1 cellular context compared by ENCODE assay signal in the genomic region with DNA sequence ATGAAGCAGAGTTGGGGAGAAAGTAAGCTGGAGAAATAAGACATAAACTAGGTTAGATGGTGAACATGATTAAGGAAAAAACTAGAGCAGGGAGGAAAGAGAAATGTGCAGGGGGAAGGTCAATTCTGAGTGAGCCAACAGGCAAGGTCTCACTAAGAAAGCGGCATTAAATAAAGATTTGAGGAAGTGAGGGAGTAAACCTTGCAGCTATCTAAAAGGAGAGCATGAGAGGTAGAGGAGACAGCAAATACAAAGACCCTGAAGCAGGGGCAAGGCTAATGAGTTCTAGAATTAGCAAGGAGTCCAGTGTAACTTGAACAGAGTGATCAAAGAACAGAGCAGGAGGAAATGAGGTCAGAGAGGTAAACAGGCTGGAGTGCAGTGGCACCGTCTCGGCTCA.
TF ChIP-seq lines count a peak whose summit lies in the region.

No MANE protein-coding gene starts in this region.

TF ChIP-seq in K562, 482 proteins besides CTCF, POLR2A, EP300 and RAD21:
- peak; percentile 72; the same call in 1 of the 2 replicates for TF ChIP-seq SPI1 (IDR thresholded peaks at IDR 0.05; ENCODE audit: borderline replicate concordance, low read depth, low read length)
- no peak for TF ChIP-seq ZNF764 (CRISPR knock-in tag; IDR thresholded peaks at IDR 0.05; ENCODE audit: low read depth)
